In the genomic region with DNA sequence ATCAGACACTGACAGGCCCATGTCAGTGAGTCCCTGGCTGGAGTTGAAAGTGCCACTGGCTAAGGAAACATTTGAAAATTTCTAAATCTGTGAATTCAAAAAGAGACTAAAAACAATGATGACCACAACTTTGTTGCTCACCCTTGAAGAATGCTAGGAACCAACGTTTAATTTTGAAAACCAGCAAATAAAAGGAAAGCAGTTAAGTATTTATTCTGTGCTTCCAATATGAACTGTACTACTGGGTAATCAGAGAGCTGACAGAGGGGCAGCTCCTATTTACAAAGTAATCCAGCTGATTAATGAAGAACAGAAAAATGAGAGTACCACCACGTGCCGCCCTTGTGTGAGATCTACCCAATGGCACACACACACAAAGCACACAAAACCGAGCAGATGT, we compare ENCODE assay signal across 17 cellular contexts. TPM values are rescaled to one million over a fixed set of nuclear protein-coding genes. Genes with fewer than 3 reads are reported as not detected.
DNase-seq lines count a peak whose midpoint lies in the region; ATAC-seq, FAIRE-seq and TF ChIP-seq lines count a peak whose summit lies in the region.
"Had no signal": no experiment of that assay in that cellular context is flagged by ENCODE, and none has a peak within 500 bp of the region (broad histone marks: within the 10 kb centered on the region; RNA-seq: fewer than 3 reads in every experiment).

No MANE protein-coding gene starts in this region.

- 48% methylated on average over 4 of the region's 4 CpGs for WGBS in prostate gland
- WGBS in psoas muscle, 3 donors = 50 to 72% (median 59%) methylated on average over 4 of the region's 4 CpGs

- H3K27me3 ChIP-seq in adipocyte (replicated peaks; ENCODE audit: control insufficient read depth, insufficient read depth, low read length) = no peaks in the 10 kb centered on the region
- no peaks in the 10 kb centered on the region for H3K27me3 ChIP-seq in prostate gland (replicated peaks; ENCODE audit: insufficient read depth)
- no peaks in the 10 kb centered on the region for H3K27me3 ChIP-seq in psoas muscle (ENCODE audit: insufficient read depth in 3 of 3, low read length in 2 of 3)
- H3K27me3 ChIP-seq: Peyer's patch had no signal

- intact Hi-C loops in prostate gland (cut with DNase I) (no loop called here), psoas muscle (cut with DNase I) (loop anchor here in 1 of 2 donors (5.0 kb wide), 1 partner anchor 371 kb away; no protein-coding TSS in a partner anchor)

- H3K27me3 Mint-ChIP-seq in T-helper 17 cell = no peaks in the 10 kb centered on the region

- H3K27ac ChIP-seq in prostate gland = no peak overlapping the region
- H3K27ac ChIP-seq in psoas muscle = no peak overlapping the region
- H3K27ac ChIP-seq: Peyer's patch had no signal

- peaks cover 11% of the 10 kb centered on the region for H3K4me1 ChIP-seq in adipocyte (ENCODE audit: control insufficient read depth, insufficient read depth, low read length)
- no peaks in the 10 kb centered on the region for H3K4me1 ChIP-seq in prostate gland (replicated peaks)
- no peaks in the 10 kb centered on the region for H3K4me1 ChIP-seq in psoas muscle

- no peak overlapping the region for H3K4me3 Mint-ChIP-seq in T-helper 17 cell

- H3K9me3 ChIP-seq in adipocyte (ENCODE audit: control insufficient read depth, low read length) (no peaks in the 10 kb centered on the region), T-helper 17 cell (ENCODE audit: control insufficient read depth, low read length, poor library complexity, severe bottlenecking) (no peaks in the 10 kb centered on the region), prostate gland (no peaks in the 10 kb centered on the region), psoas muscle (no peaks in the 10 kb centered on the region)

- TF ChIP-seq POLR2A in H54 (IDR thresholded peaks at IDR 0.05; ENCODE audit: low read depth, low read length) (no peak), prostate gland (IDR thresholded peaks at IDR 0.05) (no peak)

- H3K27ac Mint-ChIP-seq in T-helper 17 cell = no peak overlapping the region

- DNase-seq in A172 (ENCODE audit: low spot score) (peak; percentile 31), H54 (ENCODE audit: insufficient read length, low spot score) (peak; percentile 20), adipocyte (ENCODE audit: low read depth) (peak; percentile 61), glomerular visceral epithelial cell (ENCODE audit: extremely low spot score) (peak; percentile 40), T-helper 17 cell (no peak), prostate gland (ENCODE audit: low spot score) (no peak), psoas muscle (no peak)
- DNase-seq: activated CD4-positive, alpha-beta T cell treated with anti-CD3 and anti-CD28 coated beads for 4 hours; activated T-cell treated with anti-CD3 and anti-CD28 coated beads, Interleukin-2, amount 50 U/mL, for 48 hours; anterior cingulate cortex; DMS79; mesendoderm; Peyer's patch; stimulated activated CD4-positive, alpha-beta T cell treated with anti-CD3 and anti-CD28 coated beads, Interleukin-2, amount 100 ng/mL, for 48 hours; T-helper 2 cell had no signal

- H3K4me3 ChIP-seq in adipocyte (ENCODE audit: low read length) (no peak overlapping the region), prostate gland (no peak overlapping the region), psoas muscle (no peak overlapping the region)
- H3K4me3 ChIP-seq: Peyer's patch had no signal

- no peak for ATAC-seq in T-helper 17 cell
- ATAC-seq in GM19023 (IDR thresholded peaks at IDR 0.05; ENCODE audit: unreplicated experiment) = no peak
- ATAC-seq in psoas muscle = no peak

- H3K36me3 ChIP-seq in adipocyte (ENCODE audit: control insufficient read depth, insufficient read depth, low read length, severe bottlenecking) = no peaks in the 10 kb centered on the region
- H3K36me3 ChIP-seq in prostate gland = no peaks in the 10 kb centered on the region
- no peaks in the 10 kb centered on the region for H3K36me3 ChIP-seq in psoas muscle (ENCODE audit: insufficient read depth in 1 of 2, low read depth in 1 of 2)
- H3K36me3 ChIP-seq: Peyer's patch had no signal

- no peak for TF ChIP-seq CTCF in prostate gland (IDR thresholded peaks at IDR 0.05)
- TF ChIP-seq CTCF in psoas muscle (IDR thresholded peaks at IDR 0.05) = no peak

- no peaks in the 10 kb centered on the region for H3K36me3 Mint-ChIP-seq in T-helper 17 cell (ENCODE audit: low read depth)

- H3K4me1 Mint-ChIP-seq in T-helper 17 cell = peaks cover 6% of the 10 kb centered on the region

- H3K9ac ChIP-seq in adipocyte (ENCODE audit: low read length) = peak overlapping the region; percentile 40

- no peak for FAIRE-seq in H54 (lab: Jason Lieb, UNC)
- FAIRE-seq: GM19239 had no signal

RNA-seq across cellular contexts. Expression of a gene that starts 33.8 kb away (rescaled TPM):
- total RNA-seq in A172 (2014; rRNA removed; shearing (Covaris generic)) = 82.3 and 133 TPM in 2 replicates
- total RNA-seq in T-helper 17 cell (100 to 1,000 TPM; 194 to 201 TPM), prostate gland (10 to 100 TPM; 84.5 to 84.6 TPM), psoas muscle (100 to 1,000 TPM; 232 to 297 (median 287) TPM)
- 10 to 100 TPM; 80.5 to 92.5 (median 90.5) TPM for polyA plus RNA-seq in psoas muscle

RNA-seq across cellular contexts. Expression of a gene that starts 44.7 kb away (rescaled TPM):
- total RNA-seq in A172 (2014; rRNA removed; shearing (Covaris generic)) = 12.1 and 13.5 TPM in 2 replicates
- total RNA-seq in T-helper 17 cell (1 to 10 TPM; 8.0 to 9.0 TPM), prostate gland (10 to 100 TPM; 22.0 to 27.4 TPM), psoas muscle (10 to 100 TPM; 23.7 to 27.4 (median 26.1) TPM)
- polyA plus RNA-seq in psoas muscle = 10 to 100 TPM in 2 of 3 donors, 1 to 10 TPM in 1; 6.0 to 13.9 (median 10.0) TPM

Comparison
In these comparisons a context has a peak if more than half of its experiments do, and no peak if none do; other contexts are left out.
1. DNase-seq: peak in A172 (single experiment), H54 (single experiment), adipocyte (single experiment) and glomerular visceral epithelial cell (single experiment); none in T-helper 17 cell (0 of 3), prostate gland (single experiment) and psoas muscle (0 of 2).